In the genomic region with DNA sequence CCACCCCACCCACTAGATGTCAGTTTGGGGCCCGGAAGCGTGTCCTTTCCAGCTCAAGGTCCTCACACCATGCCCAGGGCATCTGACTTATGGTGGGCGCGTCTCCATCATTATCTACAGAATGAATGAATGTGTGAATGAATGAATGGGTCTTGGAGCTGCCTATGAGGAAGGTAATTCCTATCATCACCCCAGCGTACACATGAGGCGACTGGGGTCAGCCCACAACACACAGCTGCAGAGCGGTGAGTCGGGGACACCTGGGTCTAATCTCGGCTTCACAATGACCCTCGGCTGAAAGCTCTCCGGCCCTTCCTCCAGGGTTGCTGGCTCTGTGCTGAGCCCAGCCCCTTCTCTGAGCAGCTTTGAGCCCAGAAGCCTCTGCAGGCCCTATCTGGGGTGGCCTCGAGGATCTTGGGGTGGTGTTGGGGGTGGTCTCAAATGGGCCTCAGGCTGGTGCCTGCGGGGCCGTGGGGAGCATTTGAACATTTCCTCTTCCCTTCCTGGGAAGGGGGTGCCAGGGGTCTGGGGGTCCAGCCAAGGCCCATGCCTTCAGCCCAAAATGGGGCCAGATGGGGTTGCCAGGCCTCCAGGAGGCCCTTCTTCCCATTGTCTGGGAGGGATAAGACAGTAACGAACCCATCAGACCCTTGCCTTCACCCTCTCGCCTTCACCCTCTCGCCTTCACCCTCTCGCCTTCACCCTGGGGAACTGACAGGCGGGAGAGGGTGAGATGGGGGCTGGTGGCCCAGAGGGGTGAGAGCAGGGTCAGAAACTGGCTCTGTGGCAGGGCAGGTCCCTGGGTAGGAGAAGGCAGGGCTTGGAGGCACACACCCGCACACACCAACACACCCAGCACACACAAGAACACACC, we compare ENCODE assay signal across 20 cellular contexts.
DNase-seq lines count a peak whose midpoint lies in the region; ATAC-seq and TF ChIP-seq lines count a peak whose summit lies in the region.
"Had no signal": no experiment of that assay in that cellular context is flagged by ENCODE, and none has a peak within 500 bp of the region (broad histone marks: within the 10 kb centered on the region; RNA-seq: fewer than 3 reads in every experiment).

No MANE protein-coding gene starts in this region.

- intact Hi-C loops in left ventricle myocardium inferior (cut with micrococcal nuclease): no loop called here
- intact Hi-C loops in right cardiac atrium (cut with DNase I): no loop called here

- H3K4me2 ChIP-seq in neural progenitor cell: no peak overlapping the region
- H3K4me2 ChIP-seq: KMS-11 had no signal

- H2AFZ ChIP-seq in neural progenitor cell (replicated peaks): no peak overlapping the region

- no peak overlapping the region for H3K27ac Mint-ChIP-seq in neural progenitor cell
- H3K27ac Mint-ChIP-seq: activated T-helper 2 cell treated with anti-CD3 and anti-CD28 coated beads, Interferon-gamma antibody, Interleukin-2, Interleukin-4, amounts not matched to agents 10 μg/mL and 5 μg/mL and 100 μg/mL, durations not matched to agents 14 hours and 24 hours and 36 hours had no signal

- no peaks in the 10 kb centered on the region for H3K36me3 Mint-ChIP-seq in neural progenitor cell

- H3K9ac ChIP-seq in neural progenitor cell: no peak overlapping the region
- H3K9ac ChIP-seq: KMS-11 had no signal

- no peak overlapping the region for H3K4me3 Mint-ChIP-seq in neural progenitor cell

- no peaks in the 10 kb centered on the region for H3K9me3 Mint-ChIP-seq in neural progenitor cell
- H3K9me3 Mint-ChIP-seq: activated T-helper 2 cell treated with anti-CD3 and anti-CD28 coated beads, Interferon-gamma antibody, Interleukin-2, Interleukin-4, amounts not matched to agents 10 μg/mL and 5 μg/mL and 100 μg/mL, durations not matched to agents 14 hours and 24 hours and 36 hours had no signal

- H3K36me3 ChIP-seq in left ventricle myocardium inferior (no peaks in the 10 kb centered on the region), neural progenitor cell (no peaks in the 10 kb centered on the region)
- H3K36me3 ChIP-seq: ascending aorta, neutrophil, stomach had no signal

- H3F3A ChIP-seq in neural progenitor cell (ENCODE audit: low read depth): no peaks in the 10 kb centered on the region

- peaks cover 16% of the 10 kb centered on the region for H3K27me3 Mint-ChIP-seq in neural progenitor cell (ENCODE audit: insufficient read depth, low read depth)

- DNase-seq in left ventricle myocardium inferior (peak; percentile 4), right cardiac atrium (no peak), left lobe of liver (ENCODE audit: low spot score) (peak; percentile 38), DMS79 (lab: John Stamatoyannopoulos, UW) (no peak), GM13976 (ENCODE audit: low spot score) (no peak), DMS53 treated with DMSO at 0.1 percent for 48 hours (lab: John Stamatoyannopoulos, UW; ENCODE audit: unreplicated experiment) (no peak), neural progenitor cell (ENCODE audit: low spot score) (no peak)
- DNase-seq in activated naive CD4-positive, alpha-beta T cell treated with anti-CD3 and anti-CD28 coated beads, Interleukin-2, amount 50 U/mL, for 16 hours: peak; percentile 10
- DNase-seq: activated CD8-positive, alpha-beta memory T cell treated with anti-CD3 and anti-CD28 coated beads for 24 hours; H7; midbrain; NCI-H1092; NCI-H2107; NCI-H526; stimulated activated CD4-positive, alpha-beta T cell treated with anti-CD3 and anti-CD28 coated beads, Interleukin-1b, Interleukin-23, amount 100 ng/mL, for 48 hours had no signal

- in situ Hi-C loops in GM13976 (cut with MboI; ENCODE audit: low sequenced_read_pairs, unreplicated experiment): no loop called here

- H3K79me2 ChIP-seq in neural progenitor cell (ENCODE audit: low read depth): no peaks in the 10 kb centered on the region

- 91% methylated on average over 20 of the region's 20 CpGs for WGBS in right cardiac atrium

- no peak overlapping the region for H3K27ac ChIP-seq in left ventricle myocardium inferior (replicated peaks)
- no peak overlapping the region for H3K27ac ChIP-seq in right cardiac atrium (ENCODE audit: low read length)
- H3K27ac ChIP-seq in neural progenitor cell: no peak overlapping the region
- H3K27ac ChIP-seq: ascending aorta, KMS-11, neutrophil had no signal

- H3K9me3 ChIP-seq in left ventricle myocardium inferior (replicated peaks) (no peaks in the 10 kb centered on the region), right cardiac atrium (ENCODE audit: control insufficient read depth, low read length) (no peaks in the 10 kb centered on the region), neural progenitor cell (ENCODE audit: low read depth) (no peaks in the 10 kb centered on the region)
- H3K9me3 ChIP-seq: ascending aorta, neutrophil, stomach had no signal

- ATAC-seq in right cardiac atrium (no peak), left lobe of liver (no peak)

- H3K4me1 ChIP-seq in left ventricle myocardium inferior (peaks cover 9% of the 10 kb centered on the region), right cardiac atrium (ENCODE audit: control insufficient read depth, insufficient read depth, low read length) (no peaks in the 10 kb centered on the region), neural progenitor cell (no peaks in the 10 kb centered on the region)
- H3K4me1 ChIP-seq: ascending aorta had no signal

- H3K4me3 ChIP-seq in left ventricle myocardium inferior: no peak overlapping the region
- H3K4me3 ChIP-seq in right cardiac atrium (ENCODE audit: low read length): no peak overlapping the region
- no peak overlapping the region for H3K4me3 ChIP-seq in neural progenitor cell
- H3K4me3 ChIP-seq: ascending aorta, stomach had no signal

- H3K27me3 ChIP-seq in left ventricle myocardium inferior (ENCODE audit: low read depth): no peaks in the 10 kb centered on the region
- H3K27me3 ChIP-seq in right cardiac atrium (ENCODE audit: control insufficient read depth, insufficient read depth): no peaks in the 10 kb centered on the region
- H3K27me3 ChIP-seq in neural progenitor cell: no peaks in the 10 kb centered on the region
- H3K27me3 ChIP-seq: ascending aorta, neutrophil had no signal

- peaks cover 8% of the 10 kb centered on the region for H3K4me1 Mint-ChIP-seq in neural progenitor cell

- TF ChIP-seq CTCF in left ventricle myocardium inferior (IDR thresholded peaks at IDR 0.05; ENCODE audit: borderline replicate concordance): no peak
- TF ChIP-seq CTCF in GM13976 (IDR thresholded peaks at IDR 0.05; ENCODE audit: borderline replicate concordance, control extremely low read depth, extremely low read depth, insufficient read depth, missing control alignments): no peak
- no peak for TF ChIP-seq CTCF in neural progenitor cell (IDR thresholded peaks at IDR 0.05)

- no peaks in the 10 kb centered on the region for H4K20me1 ChIP-seq in neural progenitor cell (ENCODE audit: low read depth)

Comparison
In these comparisons a context has a peak if more than half of its experiments do, and no peak if none do; other contexts are left out.
1. DNase-seq: peak in left ventricle myocardium inferior (single experiment), activated naive CD4-positive, alpha-beta T cell treated with anti-CD3 and anti-CD28 coated beads, Interleukin-2, amount 50 U/mL, for 16 hours (single experiment) and left lobe of liver (single experiment); none in right cardiac atrium (0 of 3), DMS79 (single experiment), GM13976 (single experiment), DMS53 treated with DMSO at 0.1 percent for 48 hours (single experiment) and neural progenitor cell (single experiment).